18 cellular contexts compared by ENCODE assay signal in genomic region chr5:72470817-72471216, GRCh38. TPM values are rescaled to one million over a fixed set of nuclear protein-coding genes. Genes with fewer than 3 reads are reported as not detected.
DNase-seq lines count a peak whose midpoint lies in the region; ATAC-seq and TF ChIP-seq lines count a peak whose summit lies in the region.
"Had no signal": no experiment of that assay in that cellular context is flagged by ENCODE, and none has a peak within 500 bp of the region (broad histone marks: within the 10 kb centered on the region; RNA-seq: fewer than 3 reads in every experiment).

No MANE protein-coding gene starts in this region.

- H3K4me1 Mint-ChIP-seq in MCF 10A (ENCODE audit: insufficient read depth, unreplicated experiment), result peaks cover 55% of the 10 kb centered on the region
- no peaks in the 10 kb centered on the region for H3K4me1 Mint-ChIP-seq in Caco-2 (ENCODE audit: low read depth, unreplicated experiment)
- no peaks in the 10 kb centered on the region for H3K4me1 Mint-ChIP-seq in activated CD8-positive, alpha-beta memory T cell treated with anti-CD3 and anti-CD28 coated beads, Interleukin-2, amount 10 ng/mL, durations not matched to agents 7 days and 5 days
- H3K4me1 Mint-ChIP-seq: T-helper 17 cell had no signal

- ATAC-seq in activated CD8-positive, alpha-beta memory T cell treated with anti-CD3 and anti-CD28 coated beads, Interleukin-2, amount 10 ng/mL, durations not matched to agents 7 days and 5 days, result no peak
- no peak for ATAC-seq in GM21526 (IDR thresholded peaks at IDR 0.05; ENCODE audit: low FRiP score, unreplicated experiment)
- ATAC-seq: activated T-cell treated with anti-CD3 and anti-CD28 coated beads, Interleukin-2, amount 50 U/mL, for 72 hours; T-helper 17 cell had no signal

- H3K27ac Mint-ChIP-seq in MCF 10A (ENCODE audit: low read depth, unreplicated experiment), result peak overlapping the region; percentile 81
- H3K27ac Mint-ChIP-seq in Caco-2 (ENCODE audit: unreplicated experiment), result no peak overlapping the region
- no peak overlapping the region for H3K27ac Mint-ChIP-seq in activated CD8-positive, alpha-beta memory T cell treated with anti-CD3 and anti-CD28 coated beads, Interleukin-2, amount 10 ng/mL, durations not matched to agents 7 days and 5 days
- H3K27ac Mint-ChIP-seq: activated CD4-positive, alpha-beta T cell treated with anti-CD3 and anti-CD28 coated beads, Interleukin-2, amount 10 ng/mL, durations not matched to agents 24 days and 14 days; activated T-cell treated with anti-CD3 and anti-CD28 coated beads, Interleukin-2, amount 50 U/mL, for 72 hours; T-helper 17 cell had no signal

- BruUV-seq in MCF 10A (replicated peaks; lab: Mats Ljungman, UMichigan), result no TSS peak
- BruUV-seq in Caco-2 (replicated peaks; lab: Mats Ljungman, UMichigan), result no TSS peak

- CTCF ChIA-PET in BJ (lab: Yijun Ruan, JAX) (interaction anchor here (1.0 kb wide), 1 partner anchor 103 kb away, joined by 3 read pairs; no protein-coding TSS in a partner anchor), MCF 10A (lab: Yijun Ruan, JAX) (interaction anchor here (0.7 to 1.3 kb wide), 2 partner anchors 41 to 105 kb away, joined by 3 to 5 read pairs; no protein-coding TSS in a partner anchor), Caco-2 (lab: Charles Lee) (no interaction called here)
- CTCF ChIA-PET in activated CD8-positive, alpha-beta memory T cell treated with anti-CD3 and anti-CD28 coated beads, Interleukin-2, amount 10 ng/mL, durations not matched to agents 7 days and 5 days (lab: Charles Lee), result no interaction called here

- H3K9me3 ChIP-seq in Caco-2 (no peaks in the 10 kb centered on the region), right atrium auricular region (no peaks in the 10 kb centered on the region)
- H3K9me3 ChIP-seq: transverse colon had no signal

- no peaks in the 10 kb centered on the region for H3K4me1 ChIP-seq in Caco-2
- peaks cover 0 to 28% of the 10 kb centered on the region in 2 donors for H3K4me1 ChIP-seq in right atrium auricular region
- H3K4me1 ChIP-seq: transverse colon had no signal

- no peaks in the 10 kb centered on the region for H3K36me3 Mint-ChIP-seq in MCF 10A (ENCODE audit: insufficient read depth, unreplicated experiment)
- H3K36me3 Mint-ChIP-seq in Caco-2 (ENCODE audit: insufficient read depth, unreplicated experiment), result no peaks in the 10 kb centered on the region
- no peaks in the 10 kb centered on the region for H3K36me3 Mint-ChIP-seq in activated CD8-positive, alpha-beta memory T cell treated with anti-CD3 and anti-CD28 coated beads, Interleukin-2, amount 10 ng/mL, durations not matched to agents 7 days and 5 days

- H3K9me3 Mint-ChIP-seq in MCF 10A (ENCODE audit: unreplicated experiment), result no peaks in the 10 kb centered on the region
- H3K9me3 Mint-ChIP-seq in Caco-2 (ENCODE audit: unreplicated experiment), result no peaks in the 10 kb centered on the region
- no peaks in the 10 kb centered on the region for H3K9me3 Mint-ChIP-seq in activated CD8-positive, alpha-beta memory T cell treated with anti-CD3 and anti-CD28 coated beads, Interleukin-2, amount 10 ng/mL, durations not matched to agents 7 days and 5 days (ENCODE audit: low read depth)
- H3K9me3 Mint-ChIP-seq: activated T-cell treated with anti-CD3 and anti-CD28 coated beads, Interleukin-2, amount 50 U/mL, for 72 hours had no signal

- POLR2A ChIA-PET in BJ (lab: Charles Lee), result no interaction called here
- POLR2A ChIA-PET in MCF 10A (lab: Yijun Ruan, JAX), result interaction anchor here (0.8 to 3.3 kb wide), 9 partner anchors 9 to 379 kb away, joined by 3 to 28 read pairs (median 5); no protein-coding TSS in a partner anchor
- POLR2A ChIA-PET in Caco-2 (lab: Charles Lee), result no interaction called here

- H3K27me3 Mint-ChIP-seq in MCF 10A (ENCODE audit: insufficient read depth, unreplicated experiment), result no peaks in the 10 kb centered on the region
- H3K27me3 Mint-ChIP-seq in Caco-2 (ENCODE audit: insufficient read depth, unreplicated experiment), result peaks cover 3% of the 10 kb centered on the region
- peaks cover 52% of the 10 kb centered on the region for H3K27me3 Mint-ChIP-seq in activated CD8-positive, alpha-beta memory T cell treated with anti-CD3 and anti-CD28 coated beads, Interleukin-2, amount 10 ng/mL, durations not matched to agents 7 days and 5 days

- H3K4me3 Mint-ChIP-seq in MCF 10A (ENCODE audit: unreplicated experiment) (no peak overlapping the region), Caco-2 (ENCODE audit: unreplicated experiment) (no peak overlapping the region)
- no peak overlapping the region for H3K4me3 Mint-ChIP-seq in activated CD8-positive, alpha-beta memory T cell treated with anti-CD3 and anti-CD28 coated beads, Interleukin-2, amount 10 ng/mL, durations not matched to agents 7 days and 5 days
- H3K4me3 Mint-ChIP-seq: activated CD4-positive, alpha-beta T cell treated with anti-CD3 and anti-CD28 coated beads, Interleukin-2, amount 10 ng/mL, durations not matched to agents 24 days and 14 days; activated T-cell treated with anti-CD3 and anti-CD28 coated beads, Interleukin-2, amount 50 U/mL, for 72 hours; T-helper 17 cell had no signal

- no peak overlapping the region for H3K27ac ChIP-seq in right atrium auricular region
- H3K27ac ChIP-seq: transverse colon had no signal

- peak; percentile 33 for DNase-seq in BJ (ENCODE audit: low read depth)
- peak; percentile 97 for DNase-seq in M059J (ENCODE audit: low read depth)
- peak; percentile 72 for DNase-seq in MCF 10A (ENCODE audit: unreplicated experiment)
- peak; percentile 61 for DNase-seq in kidney epithelial cell (ENCODE audit: low read depth)
- DNase-seq in Caco-2, result no peak
- DNase-seq in activated CD8-positive, alpha-beta memory T cell treated with anti-CD3 and anti-CD28 coated beads, Interleukin-2, amount 10 ng/mL, durations not matched to agents 7 days and 5 days, result no peak
- DNase-seq in right atrium auricular region (ENCODE audit: low spot score), result no peak
- DNase-seq: activated CD4-positive, alpha-beta T cell treated with anti-CD3 and anti-CD28 coated beads, Interleukin-2, amount 10 ng/mL, durations not matched to agents 24 days and 14 days; activated T-cell treated with anti-CD3 and anti-CD28 coated beads, Interleukin-2, amount 50 U/mL, for 72 hours; anterior cingulate cortex; DMS79; islet precursor cell; NCI-H1417 treated with DMSO at 0.1 percent for 48 hours; NCI-H446; stimulated activated CD4-positive, alpha-beta T cell treated with anti-CD3 and anti-CD28 coated beads, Interleukin-4, amount 100 ng/mL, for 24 hours; T-helper 17 cell; transverse colon had no signal

- intact Hi-C loops in MCF 10A (cut with micrococcal nuclease), result no loop called here
- intact Hi-C loops in Caco-2 (cut with micrococcal nuclease; ENCODE audit: unreplicated experiment), result no loop called here

- H3K27me3 ChIP-seq in BJ (ENCODE audit: control insufficient read depth, insufficient read depth, low read length) (no peaks in the 10 kb centered on the region), kidney epithelial cell (ENCODE audit: control insufficient read depth, insufficient read depth, low read length) (no peaks in the 10 kb centered on the region), Caco-2 (replicated peaks; ENCODE audit: control insufficient read depth, insufficient read depth, low read length) (no peaks in the 10 kb centered on the region), right atrium auricular region (no peaks in the 10 kb centered on the region)
- H3K27me3 ChIP-seq: transverse colon had no signal

- H3K36me3 ChIP-seq in BJ (ENCODE audit: control insufficient read depth, insufficient read depth, low read length), result no peaks in the 10 kb centered on the region
- no peaks in the 10 kb centered on the region for H3K36me3 ChIP-seq in kidney epithelial cell (ENCODE audit: control insufficient read depth, insufficient read depth, low read length)
- no peaks in the 10 kb centered on the region for H3K36me3 ChIP-seq in Caco-2 (ENCODE audit: control insufficient read depth, insufficient read depth, low read length)
- H3K36me3 ChIP-seq in right atrium auricular region, result no peaks in the 10 kb centered on the region
- H3K36me3 ChIP-seq: transverse colon had no signal

- TF ChIP-seq CTCF in BJ (IDR thresholded peaks at IDR 0.05; ENCODE audit: insufficient read depth, low read depth, low read length) (no peak), MCF 10A (IDR thresholded peaks at IDR 0.05; ENCODE audit: unreplicated experiment) (no peak), kidney epithelial cell (IDR thresholded peaks at IDR 0.05; ENCODE audit: insufficient read depth, low read length, poor library complexity, severe bottlenecking) (no peak), Caco-2 (IDR thresholded peaks at IDR 0.05; ENCODE audit: insufficient read depth in 1 of 2, low read depth in 1 of 2, low read length in 1 of 2, severe bottlenecking in 1 of 2, unreplicated experiment in 1 of 2) (no peak), right atrium auricular region (IDR thresholded peaks at IDR 0.05) (no peak)

- H3K4me3 ChIP-seq in BJ (ENCODE audit: low read depth, low read length) (no peak overlapping the region), kidney epithelial cell (ENCODE audit: low read depth, low read length) (no peak overlapping the region), Caco-2 (ENCODE audit: low read depth, low read length) (no peak overlapping the region), right atrium auricular region (no peak overlapping the region)
- H3K4me3 ChIP-seq: transverse colon had no signal

RNA-seq across cellular contexts. Expression of gene ZNF366, which starts 36.4 kb away (rescaled TPM):
- not detected in 2 replicates for polyA plus RNA-seq in BJ (2011; rRNA removed)
- not detected in 2 replicates for polyA minus RNA-seq in BJ (2011; rRNA and poly(A)+ RNA removed)
- total RNA-seq in M059J (2014; rRNA removed; shearing (Covaris generic)), result 0.96 and 1.4 TPM in 2 replicates
- total RNA-seq in MCF 10A (2022), result not detected in 2 replicates
- total RNA-seq in kidney epithelial cell, result 0.13 TPM in 1 of 2 replicates, not detected in the other
- total RNA-seq in Caco-2 (2022), result not detected in 2 replicates
- total RNA-seq in activated CD8-positive, alpha-beta memory T cell treated with anti-CD3 and anti-CD28 coated beads, Interleukin-2, amount 10 ng/mL, durations not matched to agents 7 days and 5 days, result not detected
- 1 to 10 TPM; 4.4 to 9.0 TPM for total RNA-seq in right atrium auricular region
- total RNA-seq: activated CD4-positive, alpha-beta T cell treated with anti-CD3 and anti-CD28 coated beads, Interleukin-2, amount 10 ng/mL, durations not matched to agents 24 days and 14 days; activated T-cell treated with anti-CD3 and anti-CD28 coated beads, Interleukin-2, amount 50 U/mL, for 72 hours had no signal

Comparison
In these comparisons a context has a peak if more than half of its experiments do, and no peak if none do; other contexts are left out.
1. DNase-seq: peak in BJ (single experiment), M059J (single experiment), MCF 10A (single experiment) and kidney epithelial cell (single experiment); none in Caco-2 (0 of 2), activated CD8-positive, alpha-beta memory T cell treated with anti-CD3 and anti-CD28 coated beads, Interleukin-2, amount 10 ng/mL, durations not matched to agents 7 days and 5 days (single experiment) and right atrium auricular region (single experiment).
2. CTCF ChIA-PET loops: an anchor here in BJ (1.0 kb wide) and MCF 10A (0.7 to 1.3 kb wide); none called in Caco-2 and activated CD8-positive, alpha-beta memory T cell treated with anti-CD3 and anti-CD28 coated beads, Interleukin-2, amount 10 ng/mL, durations not matched to agents 7 days and 5 days.